Comparison of ENCODE assay signal across 2 cellular contexts in the genomic region with DNA sequence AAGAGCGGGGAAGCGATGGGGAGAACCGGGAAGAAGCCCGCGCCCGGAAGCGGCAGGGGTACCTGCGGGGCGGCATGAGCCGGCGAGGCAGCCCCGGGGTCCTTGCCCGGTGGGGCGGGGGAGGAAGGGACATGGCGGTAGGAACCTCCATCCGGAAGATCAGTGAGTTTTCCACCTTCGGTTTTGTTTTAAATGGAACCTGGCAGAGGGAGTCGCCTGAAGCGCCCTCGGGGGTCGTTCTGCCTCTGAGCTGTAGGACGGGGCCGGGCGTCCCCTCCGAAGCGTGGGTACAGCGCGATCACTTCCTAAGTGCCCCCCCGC.
TF ChIP-seq lines count a peak whose summit lies in the region.

No MANE protein-coding gene starts in this region.

TF ChIP-seq in A549, 52 proteins besides CTCF, POLR2A, EP300 and RAD21 (continued from another document):
- TF ChIP-seq RNF2 (IDR thresholded peaks at IDR 0.05; ENCODE audit: borderline replicate concordance, low read depth) = 0 out of 2 replicates have a peak, but pooled peaks have one; percentile 33

TF ChIP-seq in K562, 482 proteins besides CTCF, POLR2A, EP300 and RAD21 (continues in another document):
- TF ChIP-seq HDAC6 (IDR thresholded peaks at IDR 0.05; ENCODE audit: low read depth, low read length) (no peak), POLR2H (tag; IDR thresholded peaks at IDR 0.05; ENCODE audit: low read depth) (no peak), HDGF (IDR thresholded peaks at IDR 0.05) (no peak), PKNOX1 (IDR thresholded peaks at IDR 0.05) (no peak), TFE3 (CRISPR knock-in tag; IDR thresholded peaks at IDR 0.05) (no peak), KDM1A (IDR thresholded peaks at IDR 0.05) (no peak), ZEB2 (IDR thresholded peaks at IDR 0.05) (peak; percentile 12; the same call in 1 of the 2 replicates), DEAF1 (CRISPR knock-in tag; IDR thresholded peaks at IDR 0.05) (no peak), NCOA2 (IDR thresholded peaks at IDR 0.05; ENCODE audit: partially characterized antibody in 2 of 2) (no peak), ZNF121 (CRISPR knock-in tag; conservative IDR thresholded peaks at IDR 0.05) (no peak), ZNF23 (CRISPR knock-in tag; IDR thresholded peaks at IDR 0.05) (no peak), ZBTB8A (IDR thresholded peaks at IDR 0.05; ENCODE audit: partially characterized antibody) (no peak), NR1H2 (CRISPR knock-in tag; IDR thresholded peaks at IDR 0.05) (no peak), RB1 (IDR thresholded peaks at IDR 0.05; ENCODE audit: low read depth) (no peak), TCF15 (CRISPR knock-in tag; IDR thresholded peaks at IDR 0.05) (no peak), USF2 (CRISPR knock-in tag; IDR thresholded peaks at IDR 0.05) (no peak), IRF9 (tag; IDR thresholded peaks at IDR 0.05) (no peak), SAFB (IDR thresholded peaks at IDR 0.05; ENCODE audit: borderline replicate concordance, low read depth, low read length) (no peak), TCFL5 (CRISPR knock-in tag; conservative IDR thresholded peaks at IDR 0.05) (no peak), ZNF263 (CRISPR knock-in tag; IDR thresholded peaks at IDR 0.05; ENCODE audit: borderline replicate concordance) (no peak), MLLT1 (IDR thresholded peaks at IDR 0.05) (0 out of 4 replicates have a peak, but pooled peaks of 1 of the 2 experiments have one; percentile 14), PCBP1 (IDR thresholded peaks at IDR 0.05; ENCODE audit: low read depth, low read length, poor library complexity, severe bottlenecking) (peak; percentile 56), ZNF551 (CRISPR knock-in tag; IDR thresholded peaks at IDR 0.05) (no peak), ZNF197 (CRISPR knock-in tag; IDR thresholded peaks at IDR 0.05; ENCODE audit: low read depth) (no peak), PHTF2 (CRISPR knock-in tag; IDR thresholded peaks at IDR 0.05) (no peak), PHB (CRISPR knock-in tag; IDR thresholded peaks at IDR 0.05) (no peak), RBBP5 (IDR thresholded peaks at IDR 0.05; ENCODE audit: borderline replicate concordance, insufficient read depth, low read length, poor library complexity, severe bottlenecking) (peak; percentile 26), RBFOX2 (IDR thresholded peaks at IDR 0.05; ENCODE audit: low read depth, low read length) (peak; percentile 49), ZSCAN29 (IDR thresholded peaks at IDR 0.05) (no peak), LEF1 (IDR thresholded peaks at IDR 0.05) (no peak), ARHGAP35 (IDR thresholded peaks at IDR 0.05; ENCODE audit: partially characterized antibody) (no peak), ATF4 (CRISPR knock-in tag; IDR thresholded peaks at IDR 0.05) (no peak), HNRNPK (IDR thresholded peaks at IDR 0.05; ENCODE audit: low read depth, low read length, poor library complexity, severe bottlenecking) (no peak), FOXA3 (CRISPR knock-in tag; conservative IDR thresholded peaks at IDR 0.05 in 1 of 2, IDR thresholded peaks at IDR 0.05 in 1 of 2) (no peak), PURB (CRISPR knock-in tag; IDR thresholded peaks at IDR 0.05; ENCODE audit: low read depth) (no peak), SRSF3 (IDR thresholded peaks at IDR 0.05; ENCODE audit: insufficient read depth, low read length) (no peak), ZNF24 (IDR thresholded peaks at IDR 0.05) (no peak), ZNF79 (CRISPR knock-in tag; IDR thresholded peaks at IDR 0.05; ENCODE audit: low read depth) (no peak), HDAC1 (IDR thresholded peaks at IDR 0.05) (peak in 1 of 2 experiments; percentile 7; a peak in 1 of 4 replicates), HSF4 (CRISPR knock-in tag; IDR thresholded peaks at IDR 0.05; ENCODE audit: borderline replicate concordance) (no peak), ZNF395 (CRISPR knock-in tag; IDR thresholded peaks at IDR 0.05) (no peak), POLR3G (IDR thresholded peaks at IDR 0.05; ENCODE audit: extremely low read depth, insufficient read length, insufficient replicate concordance) (no peak), ZNF830 (CRISPR knock-in tag; IDR thresholded peaks at IDR 0.05) (no peak), NBN (IDR thresholded peaks at IDR 0.05; ENCODE audit: low read depth) (no peak), FOSL1 (tag; conservative IDR thresholded peaks at IDR 0.05) (no peak), PYGO2 (tag; IDR thresholded peaks at IDR 0.05) (no peak), ELF1 (tag; IDR thresholded peaks at IDR 0.05) (0 out of 2 replicates have a peak, but pooled peaks have one; percentile 28), XRCC5 (IDR thresholded peaks at IDR 0.05; ENCODE audit: low read depth, low read length) (no peak), ZNF12 (CRISPR knock-in tag; IDR thresholded peaks at IDR 0.05) (no peak), ZNF766 (CRISPR knock-in tag; conservative IDR thresholded peaks at IDR 0.05) (no peak), ZNF589 (CRISPR knock-in tag; IDR thresholded peaks at IDR 0.05; ENCODE audit: low read depth) (no peak)
- TF ChIP-seq, protein P1, sequence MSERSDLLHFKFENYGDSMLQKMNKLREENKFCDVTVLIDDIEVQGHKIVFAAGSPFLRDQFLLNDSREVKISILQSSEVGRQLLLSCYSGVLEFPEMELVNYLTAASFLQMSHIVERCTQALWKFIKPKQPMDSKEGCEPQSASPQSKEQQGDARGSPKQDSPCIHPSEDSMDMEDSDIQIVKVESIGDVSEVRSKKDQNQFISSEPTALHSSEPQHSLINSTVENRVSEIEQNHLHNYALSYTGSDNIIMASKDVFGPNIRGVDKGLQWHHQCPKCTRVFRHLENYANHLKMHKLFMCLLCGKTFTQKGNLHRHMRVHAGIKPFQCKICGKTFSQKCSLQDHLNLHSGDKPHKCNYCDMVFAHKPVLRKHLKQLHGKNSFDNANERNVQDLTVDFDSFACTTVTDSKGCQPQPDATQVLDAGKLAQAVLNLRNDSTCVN (CRISPR knock-in tag; IDR thresholded peaks at IDR 0.05) = no peak
- TF ChIP-seq, protein P2, sequence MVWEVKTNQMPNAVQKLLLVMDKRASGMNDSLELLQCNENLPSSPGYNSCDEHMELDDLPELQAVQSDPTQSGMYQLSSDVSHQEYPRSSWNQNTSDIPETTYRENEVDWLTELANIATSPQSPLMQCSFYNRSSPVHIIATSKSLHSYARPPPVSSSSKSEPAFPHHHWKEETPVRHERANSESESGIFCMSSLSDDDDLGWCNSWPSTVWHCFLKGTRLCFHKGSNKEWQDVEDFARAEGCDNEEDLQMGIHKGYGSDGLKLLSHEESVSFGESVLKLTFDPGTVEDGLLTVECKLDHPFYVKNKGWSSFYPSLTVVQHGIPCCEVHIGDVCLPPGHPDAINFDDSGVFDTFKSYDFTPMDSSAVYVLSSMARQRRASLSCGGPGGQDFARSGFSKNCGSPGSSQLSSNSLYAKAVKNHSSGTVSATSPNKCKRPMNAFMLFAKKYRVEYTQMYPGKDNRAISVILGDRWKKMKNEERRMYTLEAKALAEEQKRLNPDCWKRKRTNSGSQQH (CRISPR knock-in tag; IDR thresholded peaks at IDR 0.05) = no peak
- TF ChIP-seq, protein P3, sequence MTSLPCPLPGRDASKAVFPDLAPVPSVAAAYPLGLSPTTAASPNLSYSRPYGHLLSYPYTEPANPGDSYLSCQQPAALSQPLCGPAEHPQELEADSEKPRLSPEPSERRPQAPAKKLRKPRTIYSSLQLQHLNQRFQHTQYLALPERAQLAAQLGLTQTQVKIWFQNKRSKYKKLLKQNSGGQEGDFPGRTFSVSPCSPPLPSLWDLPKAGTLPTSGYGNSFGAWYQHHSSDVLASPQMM (CRISPR knock-in tag; IDR thresholded peaks at IDR 0.05) = no peak
- TF ChIP-seq, protein P4, sequence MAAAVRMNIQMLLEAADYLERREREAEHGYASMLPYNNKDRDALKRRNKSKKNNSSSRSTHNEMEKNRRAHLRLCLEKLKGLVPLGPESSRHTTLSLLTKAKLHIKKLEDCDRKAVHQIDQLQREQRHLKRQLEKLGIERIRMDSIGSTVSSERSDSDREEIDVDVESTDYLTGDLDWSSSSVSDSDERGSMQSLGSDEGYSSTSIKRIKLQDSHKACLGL (CRISPR knock-in tag; IDR thresholded peaks at IDR 0.05; ENCODE audit: borderline replicate concordance, poor library complexity, severe bottlenecking) = no peak
